ENCODE assay signal across 16 cellular contexts in the genomic region with DNA sequence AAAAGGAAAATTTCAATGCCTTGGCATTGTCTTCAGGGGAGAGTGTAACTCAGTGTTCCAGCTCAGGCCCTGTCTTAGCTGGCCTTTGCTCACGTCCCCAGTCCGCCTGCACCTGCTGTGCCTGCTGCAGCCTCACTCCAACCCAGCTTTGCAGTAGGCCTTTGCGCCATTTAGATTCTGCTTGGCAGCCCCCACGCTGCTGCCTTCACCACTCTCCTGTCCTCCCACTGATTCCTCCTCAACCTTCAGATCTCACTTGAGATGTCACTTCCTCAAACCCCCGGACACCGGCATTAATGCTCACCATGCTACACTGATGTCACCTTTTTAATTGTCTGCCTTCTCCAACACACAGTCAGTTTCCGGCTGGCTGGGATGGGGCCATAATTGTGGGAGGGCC.
DNase-seq lines count a peak whose midpoint lies in the region; ATAC-seq, FAIRE-seq and TF ChIP-seq lines count a peak whose summit lies in the region.
"Had no signal": no experiment of that assay in that cellular context is flagged by ENCODE, and none has a peak within 500 bp of the region (broad histone marks: within the 10 kb centered on the region; RNA-seq: fewer than 3 reads in every experiment).

No MANE protein-coding gene starts in this region.

- POLR2A ChIA-PET in GM12878 (lab: Charles Lee) = interaction anchor here (0.8 kb wide), 1 partner anchor 23 kb away, joined by 3 read pairs; no protein-coding TSS in a partner anchor

- no peak overlapping the region for H3K23ac ChIP-seq in neuronal stem cell (ENCODE audit: low read depth, low read length, poor library complexity)

- H2BK12ac ChIP-seq in neuronal stem cell (ENCODE audit: low read length) = no peak overlapping the region

- TF ChIP-seq CTCF in GM12878 (IDR thresholded peaks at IDR 0.05 in 2 of 3, conservative IDR thresholded peaks at IDR 0.05 in 1 of 3; ENCODE audit: control insufficient read depth in 2 of 3, extremely low read depth in 1 of 3, insufficient read depth in 1 of 3, low read depth in 3 of 3, low read length in 3 of 3) = no peak

- no peak for TF ChIP-seq EP300 in GM12878 (IDR thresholded peaks at IDR 0.05; ENCODE audit: borderline replicate concordance in 1 of 2, control insufficient read depth in 1 of 2, low read depth in 2 of 2, low read length in 2 of 2)

- peak overlapping the region; percentile 77 for H2AK5ac ChIP-seq in neuronal stem cell (ENCODE audit: low read depth, low read length)

- H3K18ac ChIP-seq in neuronal stem cell (ENCODE audit: low read length) = no peak overlapping the region

- H3K9me3 ChIP-seq in GM12878 (replicated peaks; ENCODE audit: control insufficient read depth, insufficient read depth, low read length) (no peaks in the 10 kb centered on the region), neuronal stem cell (replicated peaks in 1 of 2; ENCODE audit: control insufficient read depth in 2 of 2, insufficient read depth in 1 of 2, low read depth in 1 of 2, low read length in 2 of 2) (no peaks in the 10 kb centered on the region)
- H3K9me3 ChIP-seq: Caco-2, HAP-1 had no signal

- H4K20me1 ChIP-seq in GM12878 (ENCODE audit: control insufficient read depth, insufficient read depth) = no peaks in the 10 kb centered on the region

- H3K4me2 ChIP-seq in GM12878 (ENCODE audit: control insufficient read depth, insufficient read depth) (no peak overlapping the region), neuronal stem cell (ENCODE audit: insufficient read depth, low read length, poor library complexity, severe bottlenecking) (no peak overlapping the region)

- no peak for FAIRE-seq in GM12878 (lab: Jason Lieb, UNC)
- FAIRE-seq: GM12891, GM18507 had no signal

- CTCF ChIA-PET in GM12878 (lab: Yijun Ruan, JAX) = interaction anchor here (2.2 kb wide), 1 partner anchor 12 kb away, joined by 6 read pairs; no protein-coding TSS in a partner anchor

- BruUV-seq in GM12878 (replicated peaks; lab: Mats Ljungman, UMichigan) = no TSS peak

- no peak overlapping the region for H4K8ac ChIP-seq in neuronal stem cell (ENCODE audit: low read depth, low read length)

- H4K91ac ChIP-seq in neuronal stem cell (ENCODE audit: low read depth, low read length, poor library complexity) = no peak overlapping the region

- no peak overlapping the region for H2BK15ac ChIP-seq in neuronal stem cell (ENCODE audit: low read length)

- ATAC-seq in GM12878 (no peak), GM21367 (IDR thresholded peaks at IDR 0.05; ENCODE audit: unreplicated experiment) (no peak), HG03442 (IDR thresholded peaks at IDR 0.05; ENCODE audit: unreplicated experiment) (no peak)
- ATAC-seq: CD8-positive, alpha-beta T cell had no signal

- RAD21 ChIA-PET in GM12878 (lab: Charles Lee; ENCODE audit: unreplicated experiment) = interaction anchor here (0.9 to 2.0 kb wide), 3 partner anchors 11 to 169 kb away, joined by 3 to 12 read pairs (median 4); no protein-coding TSS in a partner anchor

- H3K4ac ChIP-seq in neuronal stem cell (ENCODE audit: low read length) = no peak overlapping the region

- H3K36me3 ChIP-seq in GM12878 (ENCODE audit: control insufficient read depth in 2 of 2, insufficient read depth in 2 of 2, low read length in 1 of 2) = no peaks in the 10 kb centered on the region
- H3K36me3 ChIP-seq in neuronal stem cell (replicated peaks in 1 of 2; ENCODE audit: control insufficient read depth in 2 of 2, insufficient read depth in 2 of 2, low read length in 2 of 2) = no peaks in the 10 kb centered on the region
- H3K36me3 ChIP-seq: HAP-1 had no signal

- no peaks in the 10 kb centered on the region for H3K79me2 ChIP-seq in GM12878 (ENCODE audit: control insufficient read depth, insufficient read depth, low read length)

- intact Hi-C loops in GM12878 (cut with micrococcal nuclease; ENCODE audit: unreplicated experiment) = no loop called here

- TF ChIP-seq RAD21 in GM12878 (IDR thresholded peaks at IDR 0.05; ENCODE audit: insufficient read depth, low read depth, low read length) = no peak

- no peak overlapping the region for H2BK5ac ChIP-seq in neuronal stem cell (ENCODE audit: low read length)

- H3K4me3 ChIP-seq in GM12878 (no peak overlapping the region), neuronal stem cell (ENCODE audit: low read length in 2 of 2) (no peak overlapping the region)
- H3K4me3 ChIP-seq: HAP-1 had no signal

- H3K79me1 ChIP-seq in neuronal stem cell (ENCODE audit: low read depth, low read length) = no peaks in the 10 kb centered on the region

- 66% methylated on average over 7 of the region's 7 CpGs for WGBS in GM12878 (ENCODE audit: insufficient coverage, insufficient replicate concordance, low lambda C conversion rate, missing lambda C conversion rate)
- WGBS in neuronal stem cell (ENCODE audit: extremely low coverage in 2 of 2, insufficient read length in 2 of 2, insufficient replicate concordance in 1 of 2), 2 donors = no CpG with 5 or more reads among the region's 7 CpGs

- H3K9ac ChIP-seq in GM12878 (ENCODE audit: control insufficient read depth, insufficient read depth, low read length) = no peak overlapping the region
- H3K9ac ChIP-seq in neuronal stem cell (ENCODE audit: low read depth, low read length, poor library complexity) = no peak overlapping the region

- H2AFZ ChIP-seq in GM12878 (ENCODE audit: control insufficient read depth, low read depth, low read length) = no peak overlapping the region
- H2AFZ ChIP-seq in neuronal stem cell (ENCODE audit: low read length) = no peak overlapping the region

- H3K27ac ChIP-seq in GM12878 (ENCODE audit: control insufficient read depth, insufficient read depth) (no peak overlapping the region), neuronal stem cell (replicated peaks; ENCODE audit: low read length) (no peak overlapping the region)

- TF ChIP-seq POLR2A in GM12878 (IDR thresholded peaks at IDR 0.05; ENCODE audit: low read depth, low read length) = no peak

- H3K4me1 ChIP-seq in GM12878 (ENCODE audit: control insufficient read depth, insufficient read depth, low read length) (no peaks in the 10 kb centered on the region), neuronal stem cell (ENCODE audit: control insufficient read depth in 2 of 2, insufficient read depth in 1 of 2, low read depth in 1 of 2, low read length in 2 of 2) (peaks cover 0 to 17% of the 10 kb centered on the region in 2 donors)
- H3K4me1 ChIP-seq: Caco-2, HAP-1 had no signal

- DNase-seq in GM12878 (ENCODE audit: low read depth, low spot score) = no peak
- DNase-seq in glomerular visceral epithelial cell (ENCODE audit: extremely low spot score) = peak; percentile 5
- no peak for DNase-seq in neuronal stem cell (ENCODE audit: low spot score)
- no peak for DNase-seq in NCI-H187 (lab: John Stamatoyannopoulos, UW)
- DNase-seq: C1 segment of cervical spinal cord; Caco-2; CD8-positive, alpha-beta T cell; DMS153; EL; GDM1; HFFc6 had no signal

- no peak overlapping the region for H2BK120ac ChIP-seq in neuronal stem cell (ENCODE audit: low read depth, low read length)

- in situ Hi-C loops in GM12878 (cut with MboI) = no loop called here

- SMC1A ChIA-PET in GM12878 (lab: Charles Lee; ENCODE audit: uncharacterized antibody, unreplicated experiment) = interaction anchor here (0.9 to 1.9 kb wide), 6 partner anchors 8 to 34 kb away, joined by 3 to 7 read pairs (median 3); no protein-coding TSS in a partner anchor

- H3K27me3 ChIP-seq in GM12878 (replicated peaks in 1 of 2; ENCODE audit: control insufficient read depth in 2 of 2, insufficient read depth in 2 of 2, low read length in 1 of 2) (no peaks in the 10 kb centered on the region), neuronal stem cell (ENCODE audit: control insufficient read depth in 3 of 3, insufficient read depth in 3 of 3, low read depth in 1 of 3, low read length in 3 of 3) (no peaks in the 10 kb centered on the region)

- H3K14ac ChIP-seq in neuronal stem cell (ENCODE audit: low read length) = no peak overlapping the region

TF ChIP-seq in GM12878, 131 proteins besides CTCF, POLR2A, EP300 and RAD21:
- peak; percentile 19; the same call in 1 of the 2 replicates for TF ChIP-seq IKZF1 (conservative IDR thresholded peaks at IDR 0.05)
- TF ChIP-seq FOXM1 (IDR thresholded peaks at IDR 0.05; ENCODE audit: low read depth, low read length) = no peak
